1 cellular context compared by ENCODE assay signal in the genomic region with DNA sequence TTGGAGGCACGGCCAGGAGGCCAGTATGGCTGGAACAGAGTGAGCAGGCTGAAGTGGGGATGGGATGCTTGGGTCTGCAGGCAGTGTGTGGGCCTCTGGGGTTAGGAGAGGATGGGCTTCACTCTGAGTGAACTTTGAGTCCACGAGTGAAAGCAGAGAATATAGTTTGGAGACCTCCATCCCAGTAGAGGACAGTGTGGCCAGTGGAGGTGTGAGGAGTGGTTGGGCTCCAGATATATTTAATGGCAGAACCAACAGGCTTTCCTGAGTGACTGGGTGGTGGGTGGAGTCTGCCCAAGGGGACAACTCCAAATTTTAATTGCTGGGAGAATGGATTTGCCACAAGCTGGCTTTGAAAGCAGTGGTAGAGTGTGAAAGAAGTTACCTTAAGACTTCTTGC.
TF ChIP-seq lines count a peak whose summit lies in the region.

No MANE protein-coding gene starts in this region.

TF ChIP-seq in SK-N-SH treated with all-trans-retinoic acid at 6 μM for 48 hours, 23 proteins besides CTCF, POLR2A, EP300 and RAD21 (continued from another document):
- TF ChIP-seq, protein P1, sequence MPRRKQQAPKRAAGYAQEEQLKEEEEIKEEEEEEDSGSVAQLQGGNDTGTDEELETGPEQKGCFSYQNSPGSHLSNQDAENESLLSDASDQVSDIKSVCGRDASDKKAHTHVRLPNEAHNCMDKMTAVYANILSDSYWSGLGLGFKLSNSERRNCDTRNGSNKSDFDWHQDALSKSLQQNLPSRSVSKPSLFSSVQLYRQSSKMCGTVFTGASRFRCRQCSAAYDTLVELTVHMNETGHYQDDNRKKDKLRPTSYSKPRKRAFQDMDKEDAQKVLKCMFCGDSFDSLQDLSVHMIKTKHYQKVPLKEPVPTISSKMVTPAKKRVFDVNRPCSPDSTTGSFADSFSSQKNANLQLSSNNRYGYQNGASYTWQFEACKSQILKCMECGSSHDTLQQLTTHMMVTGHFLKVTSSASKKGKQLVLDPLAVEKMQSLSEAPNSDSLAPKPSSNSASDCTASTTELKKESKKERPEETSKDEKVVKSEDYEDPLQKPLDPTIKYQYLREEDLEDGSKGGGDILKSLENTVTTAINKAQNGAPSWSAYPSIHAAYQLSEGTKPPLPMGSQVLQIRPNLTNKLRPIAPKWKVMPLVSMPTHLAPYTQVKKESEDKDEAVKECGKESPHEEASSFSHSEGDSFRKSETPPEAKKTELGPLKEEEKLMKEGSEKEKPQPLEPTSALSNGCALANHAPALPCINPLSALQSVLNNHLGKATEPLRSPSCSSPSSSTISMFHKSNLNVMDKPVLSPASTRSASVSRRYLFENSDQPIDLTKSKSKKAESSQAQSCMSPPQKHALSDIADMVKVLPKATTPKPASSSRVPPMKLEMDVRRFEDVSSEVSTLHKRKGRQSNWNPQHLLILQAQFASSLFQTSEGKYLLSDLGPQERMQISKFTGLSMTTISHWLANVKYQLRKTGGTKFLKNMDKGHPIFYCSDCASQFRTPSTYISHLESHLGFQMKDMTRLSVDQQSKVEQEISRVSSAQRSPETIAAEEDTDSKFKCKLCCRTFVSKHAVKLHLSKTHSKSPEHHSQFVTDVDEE (CRISPR knock-in tag; IDR thresholded peaks at IDR 0.05), result no peak
- TF ChIP-seq OSR1 (CRISPR knock-in tag; IDR thresholded peaks at IDR 0.05), result no peak
- TF ChIP-seq, protein P2, sequence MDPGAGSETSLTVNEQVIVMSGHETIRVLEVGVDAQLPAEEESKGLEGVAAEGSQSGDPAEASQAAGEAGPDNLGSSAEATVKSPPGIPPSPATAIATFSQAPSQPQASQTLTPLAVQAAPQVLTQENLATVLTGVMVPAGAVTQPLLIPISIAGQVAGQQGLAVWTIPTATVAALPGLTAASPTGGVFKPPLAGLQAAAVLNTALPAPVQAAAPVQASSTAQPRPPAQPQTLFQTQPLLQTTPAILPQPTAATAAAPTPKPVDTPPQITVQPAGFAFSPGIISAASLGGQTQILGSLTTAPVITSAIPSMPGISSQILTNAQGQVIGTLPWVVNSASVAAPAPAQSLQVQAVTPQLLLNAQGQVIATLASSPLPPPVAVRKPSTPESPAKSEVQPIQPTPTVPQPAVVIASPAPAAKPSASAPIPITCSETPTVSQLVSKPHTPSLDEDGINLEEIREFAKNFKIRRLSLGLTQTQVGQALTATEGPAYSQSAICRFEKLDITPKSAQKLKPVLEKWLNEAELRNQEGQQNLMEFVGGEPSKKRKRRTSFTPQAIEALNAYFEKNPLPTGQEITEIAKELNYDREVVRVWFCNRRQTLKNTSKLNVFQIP (CRISPR knock-in tag; IDR thresholded peaks at IDR 0.05; ENCODE audit: borderline replicate concordance, low read depth), result no peak
- no peak for TF ChIP-seq GLIS3 (CRISPR knock-in tag; IDR thresholded peaks at IDR 0.05)
- no peak for TF ChIP-seq ZNF70 (CRISPR knock-in tag; IDR thresholded peaks at IDR 0.05)
- no peak for TF ChIP-seq ZFP3 (CRISPR knock-in tag; IDR thresholded peaks at IDR 0.05)
- TF ChIP-seq BACH2 (CRISPR knock-in tag; IDR thresholded peaks at IDR 0.05; ENCODE audit: borderline replicate concordance), result no peak
- TF ChIP-seq PPARA (CRISPR knock-in tag; IDR thresholded peaks at IDR 0.05; ENCODE audit: borderline replicate concordance), result no peak
- TF ChIP-seq, protein P3, sequence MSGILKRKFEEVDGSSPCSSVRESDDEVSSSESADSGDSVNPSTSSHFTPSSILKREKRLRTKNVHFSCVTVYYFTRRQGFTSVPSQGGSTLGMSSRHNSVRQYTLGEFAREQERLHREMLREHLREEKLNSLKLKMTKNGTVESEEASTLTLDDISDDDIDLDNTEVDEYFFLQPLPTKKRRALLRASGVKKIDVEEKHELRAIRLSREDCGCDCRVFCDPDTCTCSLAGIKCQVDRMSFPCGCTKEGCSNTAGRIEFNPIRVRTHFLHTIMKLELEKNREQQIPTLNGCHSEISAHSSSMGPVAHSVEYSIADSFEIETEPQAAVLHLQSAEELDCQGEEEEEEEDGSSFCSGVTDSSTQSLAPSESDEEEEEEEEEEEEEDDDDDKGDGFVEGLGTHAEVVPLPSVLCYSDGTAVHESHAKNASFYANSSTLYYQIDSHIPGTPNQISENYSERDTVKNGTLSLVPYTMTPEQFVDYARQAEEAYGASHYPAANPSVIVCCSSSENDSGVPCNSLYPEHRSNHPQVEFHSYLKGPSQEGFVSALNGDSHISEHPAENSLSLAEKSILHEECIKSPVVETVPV (CRISPR knock-in tag; IDR thresholded peaks at IDR 0.05), result no peak
- no peak for TF ChIP-seq TCF4 (CRISPR knock-in tag; IDR thresholded peaks at IDR 0.05; ENCODE audit: borderline replicate concordance)
- TF ChIP-seq, protein P4, sequence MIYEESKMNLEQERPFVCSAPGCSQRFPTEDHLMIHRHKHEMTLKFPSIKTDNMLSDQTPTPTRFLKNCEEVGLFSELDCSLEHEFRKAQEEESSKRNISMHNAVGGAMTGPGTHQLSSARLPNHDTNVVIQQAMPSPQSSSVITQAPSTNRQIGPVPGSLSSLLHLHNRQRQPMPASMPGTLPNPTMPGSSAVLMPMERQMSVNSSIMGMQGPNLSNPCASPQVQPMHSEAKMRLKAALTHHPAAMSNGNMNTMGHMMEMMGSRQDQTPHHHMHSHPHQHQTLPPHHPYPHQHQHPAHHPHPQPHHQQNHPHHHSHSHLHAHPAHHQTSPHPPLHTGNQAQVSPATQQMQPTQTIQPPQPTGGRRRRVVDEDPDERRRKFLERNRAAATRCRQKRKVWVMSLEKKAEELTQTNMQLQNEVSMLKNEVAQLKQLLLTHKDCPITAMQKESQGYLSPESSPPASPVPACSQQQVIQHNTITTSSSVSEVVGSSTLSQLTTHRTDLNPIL (CRISPR knock-in tag; IDR thresholded peaks at IDR 0.05; ENCODE audit: low read depth), result no peak
- TF ChIP-seq ARNTL (CRISPR knock-in tag; IDR thresholded peaks at IDR 0.05; ENCODE audit: borderline replicate concordance, low read depth), result no peak
- no peak for TF ChIP-seq SNAI2 (CRISPR knock-in tag; IDR thresholded peaks at IDR 0.05)
- no peak for TF ChIP-seq ZC3H10 (CRISPR knock-in tag; IDR thresholded peaks at IDR 0.05)
- no peak for TF ChIP-seq RARB (CRISPR knock-in tag; IDR thresholded peaks at IDR 0.05)
